In genomic region chr15:96473556-96473955, GRCh38 we compare ENCODE assay signal across 32 cellular contexts.
"Had no signal": no experiment of that assay in that cellular context is flagged by ENCODE, and none has a peak within 500 bp of the region (broad histone marks: within the 10 kb centered on the region; RNA-seq: fewer than 3 reads in every experiment).

No MANE protein-coding gene starts in this region.

- H3K36me3 Mint-ChIP-seq: activated CD4-positive, alpha-beta memory T cell treated with anti-CD3 and anti-CD28 coated beads for 36 hours; activated naive CD4-positive, alpha-beta T cell treated with anti-CD3 and anti-CD28 coated beads, Interleukin-2, amount 50 U/mL, for 72 hours; activated naive CD8-positive, alpha-beta T cell treated with anti-CD3 and anti-CD28 coated beads for 36 hours had no signal

- H3K27me3 Mint-ChIP-seq: activated B cell treated with CpG ODN at 0.5 μM for 24 hours; activated CD4-positive, alpha-beta T cell treated with anti-CD3 and anti-CD28 coated beads, Interleukin-2, amount 10 ng/mL, durations not matched to agents 24 days and 14 days; activated T-helper 17 cell treated with anti-CD3 and anti-CD28 coated beads, Interleukin-2, amount 50 U/mL, for 72 hours had no signal

- DNase-seq: activated B cell treated with CpG ODN at 0.5 μM for 24 hours; activated CD4-positive, alpha-beta memory T cell treated with anti-CD3 and anti-CD28 coated beads for 36 hours; activated CD4-positive, alpha-beta T cell treated with anti-CD3 and anti-CD28 coated beads for 4 hours; activated CD4-positive, alpha-beta T cell treated with anti-CD3 and anti-CD28 coated beads, Interleukin-2, amount 10 ng/mL, durations not matched to agents 24 days and 14 days; activated CD4-positive, alpha-beta T cell treated with anti-CD3 and anti-CD28 coated beads, Interleukin-2, amount 50 U/mL, for 1 hour; activated CD4-positive, alpha-beta T cell treated with anti-CD3 and anti-CD28 coated beads, Interleukin-2, amount 50 U/mL, for 4 hours; activated CD4-positive, CD25-positive, alpha-beta regulatory T cell treated with anti-CD3 and anti-CD28 coated beads, Interleukin-2, amount 50 U/mL, for 72 hours; activated CD8-positive, alpha-beta memory T cell treated with anti-CD3 and anti-CD28 coated beads, Interleukin-2, amount 50 U/mL, for 4 hours; activated CD8-positive, alpha-beta T cell treated with anti-CD3 and anti-CD28 coated beads for 36 hours; activated effector memory CD4-positive, alpha-beta T cell treated with anti-CD3 and anti-CD28 coated beads, Interleukin-2, amount 50 U/mL, for 16 hours; activated gamma-delta T cell treated with Interleukin-2 at 50 U/mL for 16 hours; activated naive CD4-positive, alpha-beta T cell; activated naive CD4-positive, alpha-beta T cell treated with anti-CD3 and anti-CD28 coated beads for 36 hours; activated naive CD4-positive, alpha-beta T cell treated with anti-CD3 and anti-CD28 coated beads, Interleukin-2, amount 50 U/mL, for 16 hours; activated naive CD8-positive, alpha-beta T cell treated with anti-CD3 and anti-CD28 coated beads for 36 hours; activated T-cell treated with anti-CD3 and anti-CD28 coated beads for 4 hours; activated T-cell treated with anti-CD3 and anti-CD28 coated beads, Interleukin-2, amount 50 U/mL, for 1 hour; activated T-cell treated with anti-CD3 and anti-CD28 coated beads, Interleukin-2, amount 50 U/mL, for 4 hours; activated T-cell treated with anti-CD3 and anti-CD28 coated beads, Interleukin-2, amount 50 U/mL, for 72 hours; amniotic stem cell; aorta; body of pancreas; brain microvascular endothelial cell; central memory CD4-positive, alpha-beta T cell; T-helper 1 cell; T-helper 2 cell; T-helper 9 cell had no signal

- H3K9me3 Mint-ChIP-seq: activated CD4-positive, alpha-beta memory T cell treated with anti-CD3 and anti-CD28 coated beads for 36 hours; activated CD4-positive, alpha-beta T cell treated with anti-CD3 and anti-CD28 coated beads, Interleukin-2, amount 10 ng/mL, durations not matched to agents 24 days and 14 days; activated CD8-positive, alpha-beta T cell treated with anti-CD3 and anti-CD28 coated beads for 36 hours; activated naive CD4-positive, alpha-beta T cell treated with anti-CD3 and anti-CD28 coated beads for 36 hours; activated naive CD8-positive, alpha-beta T cell treated with anti-CD3 and anti-CD28 coated beads for 36 hours; activated T-cell treated with anti-CD3 and anti-CD28 coated beads, Interleukin-2, amount 50 U/mL, for 4 hours; activated T-cell treated with anti-CD3 and anti-CD28 coated beads, Interleukin-2, amount 50 U/mL, for 72 hours; activated T-helper 1 cell treated with anti-CD3 and anti-CD28 coated beads, Interleukin-12 subunit alpha, Interleukin-12 subunit beta, Interleukin-2, Interleukin-4 antibody, amounts not matched to agents 30 ng/mL and 10 ng/mL and 1 ng/mL, durations not matched to agents 14 hours and 24 hours and 36 hours; T-helper 1 cell treated with Interleukin-12 subunit alpha and Interleukin-12 subunit beta and Interleukin-4 antibody, amounts not matched to agents 30 μg/mL and 1 μg/mL, for 36 hours; T-helper 2 cell treated with Interferon-gamma antibody and Interleukin-4, amounts not matched to agents 5 μg/mL and 100 μg/mL, for 36 hours had no signal

- H3K4me1 Mint-ChIP-seq: activated B cell treated with CpG ODN at 0.5 μM for 24 hours; activated CD4-positive, alpha-beta T cell treated with anti-CD3 and anti-CD28 coated beads, Interleukin-2, amount 10 ng/mL, durations not matched to agents 24 days and 14 days; activated naive CD8-positive, alpha-beta T cell treated with anti-CD3 and anti-CD28 coated beads for 36 hours; activated T-helper 17 cell treated with anti-CD3 and anti-CD28 coated beads, Interleukin-2, amount 50 U/mL, for 72 hours had no signal

- H3K27ac Mint-ChIP-seq: activated B cell treated with CpG ODN at 0.5 μM for 24 hours; activated CD4-positive, alpha-beta memory T cell treated with anti-CD3 and anti-CD28 coated beads for 36 hours; activated CD4-positive, alpha-beta T cell treated with anti-CD3 and anti-CD28 coated beads, Interleukin-2, amount 10 ng/mL, durations not matched to agents 24 days and 14 days; activated CD8-positive, alpha-beta T cell treated with anti-CD3 and anti-CD28 coated beads for 36 hours; activated naive CD4-positive, alpha-beta T cell treated with anti-CD3 and anti-CD28 coated beads for 36 hours; activated naive CD4-positive, alpha-beta T cell treated with anti-CD3 and anti-CD28 coated beads, Interleukin-2, amount 50 U/mL, for 72 hours; activated naive CD8-positive, alpha-beta T cell treated with anti-CD3 and anti-CD28 coated beads for 36 hours; activated T-cell treated with anti-CD3 and anti-CD28 coated beads, Interleukin-2, amount 50 U/mL, for 72 hours; activated T-helper 1 cell treated with anti-CD3 and anti-CD28 coated beads, Interleukin-12 subunit alpha, Interleukin-12 subunit beta, Interleukin-2, Interleukin-4 antibody, amounts not matched to agents 30 ng/mL and 10 ng/mL and 1 ng/mL, durations not matched to agents 14 hours and 24 hours and 36 hours; activated T-helper 17 cell treated with anti-CD3 and anti-CD28 coated beads, Interleukin-2, amount 50 U/mL, for 72 hours; T-helper 1 cell treated with Interleukin-12 subunit alpha and Interleukin-12 subunit beta and Interleukin-4 antibody, amounts not matched to agents 30 μg/mL and 1 μg/mL, for 36 hours; T-helper 2 cell treated with Interferon-gamma antibody and Interleukin-4, amounts not matched to agents 5 μg/mL and 100 μg/mL, for 36 hours had no signal

- ATAC-seq: activated CD8-positive, alpha-beta T cell treated with anti-CD3 and anti-CD28 coated beads for 36 hours; activated naive CD4-positive, alpha-beta T cell treated with anti-CD3 and anti-CD28 coated beads, Interleukin-2, amount 50 U/mL, for 72 hours; activated T-cell treated with anti-CD3 and anti-CD28 coated beads, Interleukin-2, amount 50 U/mL, for 4 hours; activated T-cell treated with anti-CD3 and anti-CD28 coated beads, Interleukin-2, amount 50 U/mL, for 72 hours; activated T-helper 17 cell treated with anti-CD3 and anti-CD28 coated beads, Interleukin-2, amount 50 U/mL, for 72 hours; body of pancreas had no signal

- H3K4me3 Mint-ChIP-seq: activated B cell treated with CpG ODN at 0.5 μM for 24 hours; activated CD4-positive, alpha-beta memory T cell treated with anti-CD3 and anti-CD28 coated beads for 36 hours; activated CD4-positive, alpha-beta T cell treated with anti-CD3 and anti-CD28 coated beads, Interleukin-2, amount 10 ng/mL, durations not matched to agents 24 days and 14 days; activated CD8-positive, alpha-beta T cell treated with anti-CD3 and anti-CD28 coated beads for 36 hours; activated naive CD4-positive, alpha-beta T cell treated with anti-CD3 and anti-CD28 coated beads for 36 hours; activated naive CD8-positive, alpha-beta T cell treated with anti-CD3 and anti-CD28 coated beads for 36 hours; activated T-cell treated with anti-CD3 and anti-CD28 coated beads, Interleukin-2, amount 50 U/mL, for 4 hours; activated T-cell treated with anti-CD3 and anti-CD28 coated beads, Interleukin-2, amount 50 U/mL, for 72 hours; activated T-helper 1 cell treated with anti-CD3 and anti-CD28 coated beads, Interleukin-12 subunit alpha, Interleukin-12 subunit beta, Interleukin-2, Interleukin-4 antibody, amounts not matched to agents 30 ng/mL and 10 ng/mL and 1 ng/mL, durations not matched to agents 14 hours and 24 hours and 36 hours; activated T-helper 17 cell treated with anti-CD3 and anti-CD28 coated beads, Interleukin-2, amount 50 U/mL, for 72 hours; T-helper 1 cell treated with Interleukin-12 subunit alpha and Interleukin-12 subunit beta and Interleukin-4 antibody, amounts not matched to agents 30 μg/mL and 1 μg/mL, for 36 hours; T-helper 2 cell treated with Interferon-gamma antibody and Interleukin-4, amounts not matched to agents 5 μg/mL and 100 μg/mL, for 36 hours had no signal
